Comparison of ENCODE assay signal across 15 cellular contexts in the genomic region with DNA sequence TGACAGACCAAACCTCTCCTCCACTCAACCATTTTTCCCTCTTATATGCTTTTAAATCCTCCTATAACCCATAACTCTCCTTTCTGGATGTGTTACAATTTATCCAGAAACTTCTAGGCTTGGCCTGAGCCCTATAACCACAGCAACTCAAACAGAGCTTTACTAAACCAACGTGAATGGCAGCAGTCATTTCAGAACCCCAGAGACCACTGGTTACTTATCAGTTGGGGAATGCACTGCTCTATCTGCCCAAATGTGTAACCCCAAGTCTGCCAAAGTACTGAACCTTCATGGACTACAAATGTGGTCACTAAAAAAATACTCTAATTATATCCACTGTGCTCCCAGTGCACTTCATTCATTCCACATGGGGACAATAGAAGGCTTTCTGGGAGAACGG.
"Had no signal": no experiment of that assay in that cellular context is flagged by ENCODE, and none has a peak within 500 bp of the region (broad histone marks: within the 10 kb centered on the region; RNA-seq: fewer than 3 reads in every experiment).

No MANE protein-coding gene starts in this region.

- H3K9me3 Mint-ChIP-seq: brain; naive thymus-derived CD8-positive, alpha-beta T cell had no signal

- ATAC-seq: heart left ventricle; left lobe of liver; mucosa of descending colon; naive thymus-derived CD8-positive, alpha-beta T cell; psoas muscle; sciatic nerve had no signal

- H3K4me3 Mint-ChIP-seq: brain; naive thymus-derived CD8-positive, alpha-beta T cell had no signal

- DNase-seq: activated CD4-positive, alpha-beta T cell treated with anti-CD3 and anti-CD28 coated beads for 1 hour; activated naive CD4-positive, alpha-beta T cell treated with anti-CD3 and anti-CD28 coated beads, Interleukin-2, amount 50 U/mL, for 16 hours; amygdala; heart left ventricle; mucosa of descending colon; naive thymus-derived CD8-positive, alpha-beta T cell; occipital lobe; psoas muscle; SJCRH30; stimulated activated CD4-positive, alpha-beta T cell treated with anti-CD3 and anti-CD28 coated beads, Interleukin-2, amount 100 ng/mL, for 24 hours; stomach; SW 1271 had no signal

- H3K4me1 Mint-ChIP-seq: brain had no signal

- H3K27me3 ChIP-seq: heart left ventricle, SJCRH30, stomach had no signal

- H3K27me3 Mint-ChIP-seq: brain; naive thymus-derived CD8-positive, alpha-beta T cell had no signal

- H3K27ac ChIP-seq: psoas muscle, SJCRH30, stomach had no signal

- H3K9me3 ChIP-seq: heart left ventricle, mucosa of descending colon, psoas muscle, SJCRH30, stomach had no signal

- H3K4me3 ChIP-seq: heart left ventricle, mucosa of descending colon, psoas muscle, SJCRH30, stomach had no signal

- H3K4me1 ChIP-seq: psoas muscle, SJCRH30, stomach had no signal
